In genomic region chr3:133486658-133487057, GRCh38 we compare ENCODE assay signal across 15 cellular contexts.
DNase-seq lines count a peak whose midpoint lies in the region; ATAC-seq and TF ChIP-seq lines count a peak whose summit lies in the region.
"Had no signal": no experiment of that assay in that cellular context is flagged by ENCODE, and none has a peak within 500 bp of the region (broad histone marks: within the 10 kb centered on the region; RNA-seq: fewer than 3 reads in every experiment).

No MANE protein-coding gene starts in this region.

- peak overlapping the region; percentile 52 for H3K18ac ChIP-seq in neuronal stem cell (ENCODE audit: low read length)

- H3K27ac Mint-ChIP-seq in T-helper 2 cell treated with Interferon-gamma antibody and Interleukin-4, amounts not matched to agents 5 μg/mL and 100 μg/mL, for 36 hours = peak overlapping the region; percentile 41
- peak overlapping the region in 1 of 8 donors; percentile 84 for H3K27ac Mint-ChIP-seq in CD8-positive, alpha-beta memory T cell
- H3K27ac Mint-ChIP-seq: CD4-positive, CD25-positive, alpha-beta regulatory T cell had no signal

- H2AFZ ChIP-seq in Karpas-422 (ENCODE audit: low read length) = no peak overlapping the region
- no peak overlapping the region for H2AFZ ChIP-seq in neuronal stem cell (ENCODE audit: low read length)

- H3K23ac ChIP-seq in neuronal stem cell (ENCODE audit: low read depth, low read length, poor library complexity) = no peak overlapping the region

- TF ChIP-seq CTCF in colonic mucosa (IDR thresholded peaks at IDR 0.05) = no peak

- H2BK15ac ChIP-seq in neuronal stem cell (ENCODE audit: low read length) = peak overlapping the region; percentile 86

- H3K4me1 Mint-ChIP-seq in T-helper 2 cell treated with Interferon-gamma antibody and Interleukin-4, amounts not matched to agents 5 μg/mL and 100 μg/mL, for 36 hours (ENCODE audit: low read depth) = peaks cover 39% of the 10 kb centered on the region
- H3K4me1 Mint-ChIP-seq in CD8-positive, alpha-beta memory T cell = peaks cover 26 to 50% (median 36%) of the 10 kb centered on the region in 3 donors

- H3K4me1 ChIP-seq in Karpas-422 (ENCODE audit: low read length) (peaks cover 53% of the 10 kb centered on the region), colonic mucosa (no peaks in the 10 kb centered on the region), neuronal stem cell (ENCODE audit: control insufficient read depth in 2 of 2, insufficient read depth in 1 of 2, low read depth in 1 of 2, low read length in 2 of 2) (no peaks in the 10 kb centered on the region)
- H3K4me1 ChIP-seq in CD8-positive, alpha-beta memory T cell (ENCODE audit: insufficient read depth, low read length) = peaks cover 23% of the 10 kb centered on the region

- peaks cover 10% of the 10 kb centered on the region for H3K36me3 Mint-ChIP-seq in T-helper 2 cell treated with Interferon-gamma antibody and Interleukin-4, amounts not matched to agents 5 μg/mL and 100 μg/mL, for 36 hours (ENCODE audit: low read depth)
- H3K36me3 Mint-ChIP-seq in CD8-positive, alpha-beta memory T cell = no peaks in the 10 kb centered on the region
- H3K36me3 Mint-ChIP-seq: CD4-positive, CD25-positive, alpha-beta regulatory T cell had no signal

- POLR2A ChIA-PET in CD8-positive, alpha-beta memory T cell (lab: Charles Lee) = interaction anchor here (0.8 to 0.9 kb wide), 2 partner anchors 37 to 87 kb away, joined by 3 read pairs; partner anchors contain the start of gene CDV3

- H3K27ac ChIP-seq in Karpas-422 (ENCODE audit: low read length) (peak overlapping the region; percentile 32; the same call in 1 of the 2 replicates), colonic mucosa (peak overlapping the region; percentile 53), neuronal stem cell (replicated peaks; ENCODE audit: low read length) (no peak overlapping the region)
- no peak overlapping the region for H3K27ac ChIP-seq in CD8-positive, alpha-beta memory T cell (ENCODE audit: low read depth, low read length)
- H3K27ac ChIP-seq: BLaER1 treated with 17β-estradiol and CSF1 and Interleukin-3, amounts not matched to agents 10 nM and 100 nM had no signal

- H3K27me3 ChIP-seq in Karpas-422 (ENCODE audit: low read length) (no peaks in the 10 kb centered on the region), colonic mucosa (no peaks in the 10 kb centered on the region), neuronal stem cell (ENCODE audit: control insufficient read depth in 3 of 3, insufficient read depth in 3 of 3, low read depth in 1 of 3, low read length in 3 of 3) (no peaks in the 10 kb centered on the region)
- no peaks in the 10 kb centered on the region for H3K27me3 ChIP-seq in CD8-positive, alpha-beta memory T cell (ENCODE audit: insufficient read depth, low read length, poor library complexity, severe bottlenecking)
- H3K27me3 ChIP-seq: BLaER1 treated with 17β-estradiol and CSF1 and Interleukin-3, amounts not matched to agents 10 nM and 100 nM had no signal

- no peak overlapping the region for H2BK5ac ChIP-seq in neuronal stem cell (ENCODE audit: low read length)

- H2BK12ac ChIP-seq in neuronal stem cell (ENCODE audit: low read length) = peak overlapping the region; percentile 7

- H3K9me3 Mint-ChIP-seq in T-helper 2 cell treated with Interferon-gamma antibody and Interleukin-4, amounts not matched to agents 5 μg/mL and 100 μg/mL, for 36 hours = peaks cover 18% of the 10 kb centered on the region
- peaks cover 0 to 1% (median 0%) of the 10 kb centered on the region in 5 donors for H3K9me3 Mint-ChIP-seq in CD8-positive, alpha-beta memory T cell

- H3K79me1 ChIP-seq in neuronal stem cell (ENCODE audit: low read depth, low read length) = no peaks in the 10 kb centered on the region

- no peak overlapping the region for H3K4ac ChIP-seq in neuronal stem cell (ENCODE audit: low read length)

- H3K9ac ChIP-seq in Karpas-422 (ENCODE audit: low read length) (no peak overlapping the region), colonic mucosa (ENCODE audit: low read depth in 2 of 2, low read length in 2 of 2) (no peak overlapping the region), neuronal stem cell (ENCODE audit: low read depth, low read length, poor library complexity) (no peak overlapping the region)
- H3K9ac ChIP-seq: BLaER1 treated with 17β-estradiol and CSF1 and Interleukin-3, amounts not matched to agents 10 nM and 100 nM had no signal

- intact Hi-C loops in colonic mucosa (cut with DNase I) = no loop called here

- H3K27me3 Mint-ChIP-seq in T-helper 2 cell treated with Interferon-gamma antibody and Interleukin-4, amounts not matched to agents 5 μg/mL and 100 μg/mL, for 36 hours (ENCODE audit: low read depth) = no peaks in the 10 kb centered on the region
- H3K27me3 Mint-ChIP-seq in CD8-positive, alpha-beta memory T cell = no peaks in the 10 kb centered on the region
- H3K27me3 Mint-ChIP-seq: CD4-positive, CD25-positive, alpha-beta regulatory T cell had no signal

- H4K91ac ChIP-seq in neuronal stem cell (ENCODE audit: low read depth, low read length, poor library complexity) = no peak overlapping the region

- WGBS in neuronal stem cell (ENCODE audit: extremely low coverage in 2 of 2, insufficient read length in 2 of 2, insufficient replicate concordance in 1 of 2), 2 donors = no CpG with 5 or more reads among the region's 5 CpGs

- H4K20me1 ChIP-seq in Karpas-422 (ENCODE audit: insufficient read depth, low read depth, low read length) = no peaks in the 10 kb centered on the region
- H4K20me1 ChIP-seq: BLaER1 treated with 17β-estradiol and CSF1 and Interleukin-3, amounts not matched to agents 10 nM and 100 nM had no signal

- peak overlapping the region; percentile 97 for H2AK5ac ChIP-seq in neuronal stem cell (ENCODE audit: low read depth, low read length)

- CTCF ChIA-PET in CD8-positive, alpha-beta memory T cell (lab: Charles Lee) = interaction anchor here (1.1 to 5.6 kb wide), 6 partner anchors 9 to 332 kb away, joined by 3 to 31 read pairs (median 8); partner anchors contain the start of gene CDV3

- H3K4me2 ChIP-seq in Karpas-422 (ENCODE audit: low read depth, low read length, poor library complexity, severe bottlenecking) (no peak overlapping the region), neuronal stem cell (ENCODE audit: insufficient read depth, low read length, poor library complexity, severe bottlenecking) (no peak overlapping the region)
- H3K4me2 ChIP-seq: BLaER1 treated with 17β-estradiol and CSF1 and Interleukin-3, amounts not matched to agents 10 nM and 100 nM had no signal

- H3K4me3 ChIP-seq in Karpas-422 (ENCODE audit: low read length) (no peak overlapping the region), colonic mucosa (no peak overlapping the region), neuronal stem cell (ENCODE audit: low read length in 2 of 2) (no peak overlapping the region)
- H3K4me3 ChIP-seq in CD8-positive, alpha-beta memory T cell (ENCODE audit: low read length) = no peak overlapping the region

- no peaks in the 10 kb centered on the region for H3K79me2 ChIP-seq in Karpas-422 (ENCODE audit: low read length)

- H3K9me3 ChIP-seq in Karpas-422 (ENCODE audit: low read length) = peaks cover 14% of the 10 kb centered on the region
- H3K9me3 ChIP-seq in colonic mucosa = no peaks in the 10 kb centered on the region
- H3K9me3 ChIP-seq in neuronal stem cell (replicated peaks in 1 of 2; ENCODE audit: control insufficient read depth in 2 of 2, insufficient read depth in 1 of 2, low read depth in 1 of 2, low read length in 2 of 2) = peaks cover 11 to 14% of the 10 kb centered on the region in 2 donors
- H3K9me3 ChIP-seq in CD8-positive, alpha-beta memory T cell (ENCODE audit: low read length) = no peaks in the 10 kb centered on the region

- no peak for ATAC-seq in GM19035 (IDR thresholded peaks at IDR 0.05; ENCODE audit: unreplicated experiment)

- H3K36me3 ChIP-seq in Karpas-422 (ENCODE audit: insufficient read depth, low read length) (no peaks in the 10 kb centered on the region), colonic mucosa (no peaks in the 10 kb centered on the region), neuronal stem cell (replicated peaks in 1 of 2; ENCODE audit: control insufficient read depth in 2 of 2, insufficient read depth in 2 of 2, low read length in 2 of 2) (peaks cover 0 to 2% of the 10 kb centered on the region in 2 donors)
- no peaks in the 10 kb centered on the region for H3K36me3 ChIP-seq in CD8-positive, alpha-beta memory T cell (ENCODE audit: insufficient read depth, low read length)

- H3K9me2 ChIP-seq in Karpas-422 (replicated peaks; ENCODE audit: insufficient read depth, low read length) = no peaks in the 10 kb centered on the region

- no peak overlapping the region for H3K14ac ChIP-seq in neuronal stem cell (ENCODE audit: low read length)

- H3K4me3 Mint-ChIP-seq in T-helper 2 cell treated with Interferon-gamma antibody and Interleukin-4, amounts not matched to agents 5 μg/mL and 100 μg/mL, for 36 hours = no peak overlapping the region
- no peak overlapping the region for H3K4me3 Mint-ChIP-seq in CD8-positive, alpha-beta memory T cell
- H3K4me3 Mint-ChIP-seq: CD4-positive, CD25-positive, alpha-beta regulatory T cell had no signal

- no peak overlapping the region for H4K8ac ChIP-seq in neuronal stem cell (ENCODE audit: low read depth, low read length)

- peak overlapping the region; percentile 89 for H2BK120ac ChIP-seq in neuronal stem cell (ENCODE audit: low read depth, low read length)

- no peak for DNase-seq in T-helper 2 cell treated with Interferon-gamma antibody and Interleukin-4, amounts not matched to agents 5 μg/mL and 100 μg/mL, for 36 hours (ENCODE audit: low spot score)
- no peak for DNase-seq in T-helper 2 cell
- peak; percentile 47 for DNase-seq in Karpas-422
- no peak for DNase-seq in colonic mucosa
- no peak for DNase-seq in neuronal stem cell (ENCODE audit: low spot score)
- no peak for DNase-seq in inferior parietal cortex (ENCODE audit: extremely low spot score)
- DNase-seq in CD8-positive, alpha-beta memory T cell = no peak
- DNase-seq: 8988T; AML-193; CD4-positive, CD25-positive, alpha-beta regulatory T cell; DND-41; GDM1; HCEC 1CT had no signal

Comparison
In these comparisons a context has a peak if more than half of its experiments do, and no peak if none do; other contexts are left out.
1. H3K27ac ChIP-seq: peak in Karpas-422 (single experiment) and colonic mucosa (single experiment); none in neuronal stem cell (single experiment) and CD8-positive, alpha-beta memory T cell (single experiment).